ENCODE assay signal across 11 cellular contexts in the genomic region with DNA sequence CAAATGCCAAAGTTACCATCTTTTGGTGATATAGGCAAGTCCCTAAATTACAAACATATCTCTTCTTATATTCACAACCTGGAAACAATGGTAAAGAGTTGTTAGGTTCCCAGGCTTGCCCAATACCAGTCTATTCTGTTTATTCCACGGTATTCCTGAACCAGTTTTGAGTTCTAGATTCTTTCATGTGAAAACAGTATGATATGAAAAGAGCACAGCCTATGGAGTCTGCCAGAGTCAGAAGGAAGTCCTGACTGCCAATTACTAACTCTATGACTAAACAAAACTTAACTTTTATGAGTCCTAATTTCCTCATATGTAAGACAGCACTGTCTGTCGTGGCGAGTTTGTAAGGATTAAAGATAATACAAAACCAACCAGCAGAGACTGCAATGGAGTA. TPM values are rescaled to one million over a fixed set of nuclear protein-coding genes. Genes with fewer than 3 reads are reported as not detected.
DNase-seq lines count a peak whose midpoint lies in the region; ATAC-seq and TF ChIP-seq lines count a peak whose summit lies in the region.
"Had no signal": no experiment of that assay in that cellular context is flagged by ENCODE, and none has a peak within 500 bp of the region (broad histone marks: within the 10 kb centered on the region; RNA-seq: fewer than 3 reads in every experiment).

No MANE protein-coding gene starts in this region.

- TF ChIP-seq CTCF in RWPE2 (IDR thresholded peaks at IDR 0.05; ENCODE audit: poor library complexity, severe bottlenecking) (no peak), fibroblast of the aortic adventitia (IDR thresholded peaks at IDR 0.05; ENCODE audit: insufficient read depth, low read length) (no peak), chondrocyte (IDR thresholded peaks at IDR 0.05) (no peak)

- peak overlapping the region; percentile 5 for H3K27ac ChIP-seq in RWPE2 (ENCODE audit: poor library complexity, severe bottlenecking)
- H3K27ac ChIP-seq: PC-9, right atrium auricular region had no signal

- peak; percentile 33 for ATAC-seq in stimulated activated naive CD8-positive, alpha-beta T cell treated with anti-CD3 and anti-CD28 coated beads, Interleukin-15, Interleukin-2, amounts not matched to agents 100 U/mL and 50 U/mL, for 24 hours
- no peak for ATAC-seq in stimulated activated naive CD8-positive, alpha-beta T cell treated with anti-CD3 and anti-CD28 coated beads, Interleukin-15, amount 100 ng/mL, for 72 hours
- ATAC-seq in RWPE2 (ENCODE audit: low read depth) (peak; percentile 59), GM19455 (IDR thresholded peaks at IDR 0.05; ENCODE audit: unreplicated experiment) (no peak), GM19463 (IDR thresholded peaks at IDR 0.05; ENCODE audit: unreplicated experiment) (no peak)

- no peak overlapping the region for H3K27ac Mint-ChIP-seq in stimulated activated naive CD8-positive, alpha-beta T cell treated with anti-CD3 and anti-CD28 coated beads, Interleukin-15, amount 100 ng/mL, for 72 hours
- no peak overlapping the region for H3K27ac Mint-ChIP-seq in chondrocyte (ENCODE audit: unreplicated experiment)
- H3K27ac Mint-ChIP-seq: brain had no signal

- H3K4me3 ChIP-seq in RWPE2 (ENCODE audit: severe bottlenecking) (no peak overlapping the region), fibroblast of the aortic adventitia (ENCODE audit: low read depth, low read length) (no peak overlapping the region)
- H3K4me3 ChIP-seq: PC-9, right atrium auricular region had no signal

- no peaks in the 10 kb centered on the region for H3K36me3 Mint-ChIP-seq in chondrocyte (ENCODE audit: low read depth)

- H3K36me3 ChIP-seq in RWPE2 (ENCODE audit: low read depth) = no peaks in the 10 kb centered on the region
- H3K36me3 ChIP-seq: right atrium auricular region had no signal

- H3K27me3 Mint-ChIP-seq in stimulated activated naive CD8-positive, alpha-beta T cell treated with anti-CD3 and anti-CD28 coated beads, Interleukin-15, amount 100 ng/mL, for 72 hours = no peaks in the 10 kb centered on the region
- H3K27me3 Mint-ChIP-seq in chondrocyte (ENCODE audit: low read depth) = no peaks in the 10 kb centered on the region

- no peaks in the 10 kb centered on the region for H3K9me3 ChIP-seq in RWPE2 (ENCODE audit: severe bottlenecking)
- H3K9me3 ChIP-seq: right atrium auricular region had no signal

- peaks cover 21% of the 10 kb centered on the region for H3K4me1 ChIP-seq in RWPE2 (ENCODE audit: insufficient read depth, poor library complexity, severe bottlenecking)

- H3K4me3 Mint-ChIP-seq in stimulated activated naive CD8-positive, alpha-beta T cell treated with anti-CD3 and anti-CD28 coated beads, Interleukin-15, amount 100 ng/mL, for 72 hours = no peak overlapping the region
- H3K4me3 Mint-ChIP-seq in chondrocyte (ENCODE audit: unreplicated experiment) = no peak overlapping the region
- H3K4me3 Mint-ChIP-seq: brain had no signal

- no peak for DNase-seq in stimulated activated naive CD8-positive, alpha-beta T cell treated with anti-CD3 and anti-CD28 coated beads, Interleukin-15, Interleukin-2, amounts not matched to agents 100 U/mL and 50 U/mL, for 24 hours
- no peak for DNase-seq in stimulated activated naive CD8-positive, alpha-beta T cell treated with anti-CD3 and anti-CD28 coated beads, Interleukin-15, amount 100 ng/mL, for 72 hours
- DNase-seq in RWPE2 (ENCODE audit: low spot score) (no peak), fibroblast of the aortic adventitia (ENCODE audit: low read depth) (peak; percentile 46), chondrocyte (ENCODE audit: low spot score) (no peak), NCI-H524 treated with DMSO at 0.1 percent for 48 hours (lab: John Stamatoyannopoulos, UW) (no peak)

- H3K9me3 Mint-ChIP-seq in stimulated activated naive CD8-positive, alpha-beta T cell treated with anti-CD3 and anti-CD28 coated beads, Interleukin-15, amount 100 ng/mL, for 72 hours = no peaks in the 10 kb centered on the region
- no peaks in the 10 kb centered on the region for H3K9me3 Mint-ChIP-seq in chondrocyte (ENCODE audit: low read depth)

- peaks cover 65% of the 10 kb centered on the region for H3K4me1 Mint-ChIP-seq in stimulated activated naive CD8-positive, alpha-beta T cell treated with anti-CD3 and anti-CD28 coated beads, Interleukin-15, amount 100 ng/mL, for 72 hours
- H3K4me1 Mint-ChIP-seq in chondrocyte (ENCODE audit: low read depth) = peaks cover 49% of the 10 kb centered on the region

- H3K27me3 ChIP-seq in RWPE2 (ENCODE audit: insufficient read depth, poor library complexity, severe bottlenecking) = no peaks in the 10 kb centered on the region
- H3K27me3 ChIP-seq: right atrium auricular region had no signal

RNA-seq across cellular contexts. Expression of a gene that starts 5.6 kb away (rescaled TPM):
- total RNA-seq in fibroblast of the aortic adventitia (ENCODE audit: low replicate concordance) (18.6 and 71.4 TPM in 2 replicates), chondrocyte (50.2 to 56.5 TPM (median 51.9 TPM) in 3 replicates)

Comparison
In these comparisons a context has a peak if more than half of its experiments do, and no peak if none do; other contexts are left out.
1. ATAC-seq: peak in stimulated activated naive CD8-positive, alpha-beta T cell treated with anti-CD3 and anti-CD28 coated beads, Interleukin-15, Interleukin-2, amounts not matched to agents 100 U/mL and 50 U/mL, for 24 hours (single experiment) and RWPE2 (single experiment); none in stimulated activated naive CD8-positive, alpha-beta T cell treated with anti-CD3 and anti-CD28 coated beads, Interleukin-15, amount 100 ng/mL, for 72 hours (single experiment), GM19455 (single experiment) and GM19463 (single experiment).